ENCODE assay signal across 8 cellular contexts in the genomic region with DNA sequence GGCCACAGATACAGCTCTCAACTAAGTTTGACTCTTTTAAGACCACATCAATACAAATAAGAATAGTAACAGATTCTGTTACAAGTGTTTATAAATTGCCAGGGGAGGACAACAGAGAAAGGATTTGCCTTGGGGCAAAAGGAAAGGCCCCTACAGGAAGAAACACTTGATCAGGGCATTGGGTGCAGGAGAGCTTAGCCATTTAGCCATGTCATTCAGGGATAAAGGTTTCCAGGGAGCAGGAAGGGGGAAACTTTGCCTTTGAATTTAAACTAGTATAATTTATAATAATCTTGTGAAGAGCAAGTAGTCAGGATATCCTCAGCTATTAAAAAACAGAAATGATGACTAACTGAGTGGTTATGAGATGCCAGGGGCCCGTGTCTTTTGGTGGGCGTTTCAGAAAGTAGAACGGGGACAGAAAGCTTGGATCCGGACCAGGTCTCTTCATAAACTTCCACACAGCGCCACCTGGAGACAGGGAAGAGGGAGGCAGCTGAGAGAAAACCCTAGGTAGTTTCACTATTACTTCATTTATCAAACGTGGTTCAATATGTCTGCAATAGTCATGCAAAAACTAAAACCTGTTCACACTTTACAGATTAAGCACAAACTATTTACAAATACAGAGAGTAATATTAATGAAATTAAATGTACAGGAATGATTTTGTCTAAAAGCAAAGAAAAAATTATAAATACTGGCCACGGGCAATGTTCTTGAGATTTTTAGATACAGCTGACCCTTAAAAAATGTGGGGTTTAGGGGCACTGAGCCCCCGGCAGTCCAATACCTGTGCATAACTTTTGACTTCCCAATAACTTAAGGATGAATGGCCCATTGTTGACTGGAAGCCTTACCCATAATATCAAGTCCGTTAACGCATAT. TPM values are rescaled to one million over a fixed set of nuclear protein-coding genes. Genes with fewer than 3 reads are reported as not detected.
DNase-seq lines count a peak whose midpoint lies in the region; ATAC-seq and TF ChIP-seq lines count a peak whose summit lies in the region.

No MANE protein-coding gene starts in this region.

- H3K4me3 ChIP-seq in skeletal muscle tissue (ENCODE audit: low read length in 3 of 3) = peak overlapping the region in 2 of 3 donors; percentile 36 to 44

- H3K9me3 ChIP-seq in skeletal muscle tissue (ENCODE audit: control insufficient read depth in 3 of 3, low read length in 3 of 3) = no peaks in the 10 kb centered on the region

- no peak for ATAC-seq in HG03139 (IDR thresholded peaks at IDR 0.05; ENCODE audit: unreplicated experiment)

- peak; percentile 85 for TF ChIP-seq CTCF in GM10248 (IDR thresholded peaks at IDR 0.05; ENCODE audit: control extremely low read depth, extremely low read depth, low read depth, missing control alignments)

- H3K9ac ChIP-seq in skeletal muscle tissue (ENCODE audit: low read depth in 1 of 3, low read length in 3 of 3) = peak overlapping the region; percentile 4 to 44 (median 9)

- H3K27me3 ChIP-seq in skeletal muscle tissue (ENCODE audit: control insufficient read depth in 3 of 3, insufficient read depth in 3 of 3, low read length in 3 of 3) = peaks cover 0 to 4% (median 3%) of the 10 kb centered on the region in 3 donors

- no peak overlapping the region for H3K27ac ChIP-seq in skeletal muscle tissue (ENCODE audit: low read depth, low read length)

- H3K36me3 ChIP-seq in skeletal muscle tissue (ENCODE audit: control insufficient read depth in 3 of 3, insufficient read depth in 3 of 3, low read length in 3 of 3) = no peaks in the 10 kb centered on the region

- peaks cover 0 to 2% (median 2%) of the 10 kb centered on the region in 3 donors for H3K4me1 ChIP-seq in skeletal muscle tissue (ENCODE audit: control insufficient read depth in 3 of 3, insufficient read depth in 3 of 3, low read length in 3 of 3)

- peak; percentile 71 for DNase-seq in GM10248 (ENCODE audit: extremely low spot score)
- peak; percentile 67 for DNase-seq in NCI-H1105 treated with DMSO at 0.1 percent for 48 hours (lab: John Stamatoyannopoulos, UW)
- peak; percentile 10 to 74 (median 46) for DNase-seq in T-helper 2 cell
- peak in 41 of 56 donors; percentile 5 to 84 (median 38) for DNase-seq in amygdala (lab: John Stamatoyannopoulos, UW)
- peak in 36 of 51 donors; percentile 3 to 70 (median 41) for DNase-seq in hypothalamus (lab: John Stamatoyannopoulos, UW)
- no peak for DNase-seq in GF-D8 (lab: John Stamatoyannopoulos, UW)

- POLR2A ChIA-PET in GM10248 (lab: Yijun Ruan, JAX) = no interaction called here

- CTCF ChIA-PET in GM10248 (lab: Yijun Ruan, JAX) = interaction anchor here (0.7 to 2.8 kb wide), 27 partner anchors 8 to 300 kb away, joined by 3 to 17 read pairs (median 4); a partner anchor contains a TSS

RNA-seq across cellular contexts. Expression of a gene that starts 11.0 kb away (rescaled TPM):
- total RNA-seq in skeletal muscle tissue = 1.0 TPM
